Comparison of ENCODE assay signal across 15 cellular contexts in genomic region chr4:8859550-8860095, GRCh38. TPM values are rescaled to one million over a fixed set of nuclear protein-coding genes. Genes with fewer than 3 reads are reported as not detected.
"Had no signal": no experiment of that assay in that cellular context is flagged by ENCODE, and none has a peak within 500 bp of the region (broad histone marks: within the 10 kb centered on the region; RNA-seq: fewer than 3 reads in every experiment).

No MANE protein-coding gene starts in this region.

- ATAC-seq: heart left ventricle; mucosa of descending colon; naive thymus-derived CD4-positive, alpha-beta T cell had no signal

- H3K9me3 ChIP-seq: heart left ventricle, mucosa of descending colon, prostate gland had no signal

- H3K27ac ChIP-seq: heart left ventricle, prostate gland had no signal

- DNase-seq: activated CD4-positive, alpha-beta T cell treated with anti-CD3 and anti-CD28 coated beads for 1 hour; activated CD8-positive, alpha-beta memory T cell treated with anti-CD3 and anti-CD28 coated beads, Interleukin-2, amount 50 U/mL, for 48 hours; activated gamma-delta T cell treated with Interleukin-2 at 50 U/mL for 16 hours; effector CD8-positive, alpha-beta T cell; naive thymus-derived CD4-positive, alpha-beta T cell; occipital lobe; stimulated activated CD4-positive, alpha-beta T cell treated with anti-CD3 and anti-CD28 coated beads, Interleukin-2, amount 100 ng/mL, for 24 hours; T-helper 9 cell had no signal

- H3K4me3 ChIP-seq: heart left ventricle, mucosa of descending colon, prostate gland had no signal

- FAIRE-seq: islet of Langerhans, urothelium cell line had no signal

- H3K4me1 ChIP-seq: prostate gland had no signal

- H3K36me3 ChIP-seq: heart left ventricle, prostate gland had no signal

RNA-seq across cellular contexts. Expression of gene HMX1, which starts 12.0 kb away (rescaled TPM):
- total RNA-seq: aorta; mammary epithelial cell; naive thymus-derived CD4-positive, alpha-beta T cell had no signal
- polyA plus RNA-seq: aorta; heart left ventricle; mammary epithelial cell; naive thymus-derived CD4-positive, alpha-beta T cell had no signal
